Comparison of ENCODE assay signal across 1 cellular context in the genomic region with DNA sequence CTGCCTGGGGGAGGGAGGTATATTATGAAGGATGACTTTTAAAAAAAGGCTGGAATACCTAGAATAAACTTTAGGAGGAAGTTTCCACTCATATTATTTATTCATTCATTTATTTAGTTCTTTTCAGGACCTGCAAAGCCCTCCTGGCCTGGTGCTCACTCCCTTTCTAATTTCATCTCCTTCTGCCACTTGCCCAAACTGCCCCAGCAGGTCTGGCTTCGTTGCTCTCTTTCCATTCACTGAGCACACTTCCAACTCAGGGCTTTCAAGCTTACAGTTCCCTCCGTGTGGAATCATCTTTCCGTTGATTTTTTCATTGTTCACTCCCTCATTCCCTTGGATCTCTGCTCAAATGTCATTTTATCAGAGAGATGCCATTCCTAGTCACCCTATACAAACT.
TF ChIP-seq lines count a peak whose summit lies in the region.

No MANE protein-coding gene starts in this region.

TF ChIP-seq in SK-N-SH, 30 proteins besides CTCF, POLR2A, EP300 and RAD21 (continued from another document):
- TF ChIP-seq REST (IDR thresholded peaks at IDR 0.05; ENCODE audit: low read depth, low read length) (no peak), MEF2A (IDR thresholded peaks at IDR 0.05; ENCODE audit: borderline replicate concordance, low read depth) (no peak), POLR2AphosphoS5 (IDR thresholded peaks at IDR 0.05; ENCODE audit: low read depth, low read length) (no peak), TCF12 (IDR thresholded peaks at IDR 0.05) (no peak)
TF ChIP-seq in SK-N-SH: peak in this region for 0.
